In genomic region chr17:17328251-17328650, GRCh38 we compare ENCODE assay signal across 17 cellular contexts. TPM values are rescaled to one million over a fixed set of nuclear protein-coding genes. Genes with fewer than 3 reads are reported as not detected.
DNase-seq lines count a peak whose midpoint lies in the region; ATAC-seq, FAIRE-seq and TF ChIP-seq lines count a peak whose summit lies in the region.
"Had no signal": no experiment of that assay in that cellular context is flagged by ENCODE, and none has a peak within 500 bp of the region (broad histone marks: within the 10 kb centered on the region; RNA-seq: fewer than 3 reads in every experiment).

No MANE protein-coding gene starts in this region.

- no peak overlapping the region for H3K4me3 Mint-ChIP-seq in stimulated activated naive CD8-positive, alpha-beta T cell treated with anti-CD3 and anti-CD28 coated beads, Interleukin-15, amount 100 ng/mL, for 72 hours
- H3K4me3 Mint-ChIP-seq: CD4-positive, CD25-positive, alpha-beta regulatory T cell had no signal

- no peaks in the 10 kb centered on the region for H3K9me3 ChIP-seq in heart left ventricle
- no peaks in the 10 kb centered on the region for H3K9me3 ChIP-seq in kidney (ENCODE audit: control insufficient read depth in 1 of 2, low read length in 2 of 2)
- H3K9me3 ChIP-seq: BLaER1 treated with 17β-estradiol and CSF1 and Interleukin-3, amounts not matched to agents 10 nM and 100 nM; HAP-1 had no signal

- FAIRE-seq in kidney (lab: Jason Lieb, UNC), result no peak
- FAIRE-seq: GM12878, GM18507, H1 had no signal

- H3K27me3 ChIP-seq in heart left ventricle, result no peaks in the 10 kb centered on the region
- H3K27me3 ChIP-seq: BLaER1 treated with 17β-estradiol and CSF1 and Interleukin-3, amounts not matched to agents 10 nM and 100 nM had no signal

- no peak for TF ChIP-seq POLR2A in heart left ventricle (IDR thresholded peaks at IDR 0.05)

- H3K27me3 Mint-ChIP-seq in stimulated activated naive CD8-positive, alpha-beta T cell treated with anti-CD3 and anti-CD28 coated beads, Interleukin-15, amount 100 ng/mL, for 72 hours, result no peaks in the 10 kb centered on the region
- H3K27me3 Mint-ChIP-seq: CD4-positive, CD25-positive, alpha-beta regulatory T cell had no signal

- no peak overlapping the region for H3K9ac ChIP-seq in kidney (ENCODE audit: low read length in 2 of 2)
- H3K9ac ChIP-seq: BLaER1 treated with 17β-estradiol and CSF1 and Interleukin-3, amounts not matched to agents 10 nM and 100 nM had no signal

- no peak overlapping the region for H3K4me3 ChIP-seq in heart left ventricle
- H3K4me3 ChIP-seq in kidney (ENCODE audit: low read length in 2 of 2), result no peak overlapping the region
- H3K4me3 ChIP-seq: BLaER1 treated with 17β-estradiol and CSF1 and Interleukin-3, amounts not matched to agents 10 nM and 100 nM; GM12878; HAP-1 had no signal

- no peaks in the 10 kb centered on the region for H3K4me1 Mint-ChIP-seq in stimulated activated naive CD8-positive, alpha-beta T cell treated with anti-CD3 and anti-CD28 coated beads, Interleukin-15, amount 100 ng/mL, for 72 hours
- H3K4me1 Mint-ChIP-seq: CD4-positive, CD25-positive, alpha-beta regulatory T cell had no signal

- 76 to 89% (median 84%) methylated on average over 8 of the region's 8 CpGs for WGBS in heart left ventricle, 4 donors

- TF ChIP-seq CTCF in heart left ventricle (IDR thresholded peaks at IDR 0.05) (no peak), kidney (IDR thresholded peaks at IDR 0.05; ENCODE audit: borderline replicate concordance, extremely low read depth, insufficient read depth) (no peak)

- H3K27ac ChIP-seq in heart left ventricle (no peak overlapping the region), kidney (ENCODE audit: low read depth in 2 of 2, low read length in 2 of 2) (no peak overlapping the region)
- H3K27ac ChIP-seq: BLaER1 treated with 17β-estradiol and CSF1 and Interleukin-3, amounts not matched to agents 10 nM and 100 nM; HL-60 had no signal

- ATAC-seq in left ventricle myocardium superior, result no peak
- ATAC-seq in heart left ventricle, result no peak
- no peak for ATAC-seq in sciatic nerve
- no peak for ATAC-seq in stimulated activated naive CD8-positive, alpha-beta T cell treated with anti-CD3 and anti-CD28 coated beads, Interleukin-15, amount 100 ng/mL, for 72 hours
- no peak for ATAC-seq in HG02884 (IDR thresholded peaks at IDR 0.05; ENCODE audit: unreplicated experiment)
- ATAC-seq: GM12878 had no signal

- H3K36me3 ChIP-seq in heart left ventricle, result peaks cover 0 to 4% (median 0%) of the 10 kb centered on the region in 9 donors
- no peaks in the 10 kb centered on the region for H3K36me3 ChIP-seq in kidney (ENCODE audit: control insufficient read depth in 1 of 2, insufficient read depth in 2 of 2, low read length in 2 of 2)
- H3K36me3 ChIP-seq: BLaER1 treated with 17β-estradiol and CSF1 and Interleukin-3, amounts not matched to agents 10 nM and 100 nM; HAP-1 had no signal

- H3K27ac Mint-ChIP-seq in stimulated activated naive CD8-positive, alpha-beta T cell treated with anti-CD3 and anti-CD28 coated beads, Interleukin-15, amount 100 ng/mL, for 72 hours, result no peak overlapping the region
- H3K27ac Mint-ChIP-seq: CD4-positive, CD25-positive, alpha-beta regulatory T cell had no signal

- H3K4me1 ChIP-seq in heart left ventricle (no peaks in the 10 kb centered on the region), kidney (ENCODE audit: control insufficient read depth in 1 of 2, insufficient read depth in 1 of 2, low read depth in 1 of 2, low read length in 2 of 2) (no peaks in the 10 kb centered on the region)
- H3K4me1 ChIP-seq: HAP-1 had no signal

- DNase-seq in left ventricle myocardium superior (peak; percentile 9), heart left ventricle (no peak), kidney (peak; percentile 32), sciatic nerve (ENCODE audit: low spot score) (peak; percentile 28), NCI-H748 (lab: John Stamatoyannopoulos, UW; ENCODE audit: unreplicated experiment) (no peak)
- no peak for DNase-seq in stimulated activated naive CD8-positive, alpha-beta T cell treated with anti-CD3 and anti-CD28 coated beads, Interleukin-15, amount 100 ng/mL, for 72 hours
- DNase-seq: 8988T; Calu3; CD4-positive, CD25-positive, alpha-beta regulatory T cell; DMS79 had no signal

- no peaks in the 10 kb centered on the region for H3K9me3 Mint-ChIP-seq in stimulated activated naive CD8-positive, alpha-beta T cell treated with anti-CD3 and anti-CD28 coated beads, Interleukin-15, amount 100 ng/mL, for 72 hours
- H3K9me3 Mint-ChIP-seq: CD4-positive, CD25-positive, alpha-beta regulatory T cell had no signal

- intact Hi-C loops in left ventricle myocardium superior (cut with micrococcal nuclease), result no loop called here
- intact Hi-C loops in heart left ventricle (cut with DNase I), result no loop called here
- intact Hi-C loops in kidney (cut with DNase I), result no loop called here
- intact Hi-C loops in sciatic nerve (cut with DNase I), result no loop called here

RNA-seq across cellular contexts. Expression of gene NT5M, which starts 25.1 kb away (rescaled TPM):
- 8.6 TPM for total RNA-seq in left ventricle myocardium superior
- 10 to 100 TPM in 4 of 9 donors, 1 to 10 TPM in 5; 5.3 to 15.1 (median 7.6) TPM for total RNA-seq in heart left ventricle
- polyA plus RNA-seq in heart left ventricle, result 1 to 10 TPM; 4.1 to 9.3 TPM
- 2.8 TPM for total RNA-seq in kidney
- 10.0 TPM for polyA plus RNA-seq in kidney (ENCODE audit: insufficient read depth, low read depth, low replicate concordance)
- 3.9 TPM for total RNA-seq in sciatic nerve

RNA-seq across cellular contexts. Expression of gene COPS3, which starts 47.2 kb away (rescaled TPM):
- total RNA-seq in left ventricle myocardium superior (89.4 TPM), heart left ventricle (10 to 100 TPM; 65.8 to 87.7 (median 74.0) TPM), kidney (48.1 TPM), sciatic nerve (46.8 TPM)
- polyA plus RNA-seq in heart left ventricle (100 to 1,000 TPM in 1 of 2 donors, 10 to 100 TPM in 1; 34.7 to 108 TPM), kidney (ENCODE audit: insufficient read depth, low read depth, low replicate concordance) (46.9 TPM)

Comparison
In these comparisons a context has a peak if more than half of its experiments do, and no peak if none do; other contexts are left out.
1. DNase-seq: peak in left ventricle myocardium superior (single experiment), kidney (single experiment) and sciatic nerve (single experiment); none in heart left ventricle (0 of 5), stimulated activated naive CD8-positive, alpha-beta T cell treated with anti-CD3 and anti-CD28 coated beads, Interleukin-15, amount 100 ng/mL, for 72 hours (0 of 2) and NCI-H748 (single experiment).